In the genomic region with DNA sequence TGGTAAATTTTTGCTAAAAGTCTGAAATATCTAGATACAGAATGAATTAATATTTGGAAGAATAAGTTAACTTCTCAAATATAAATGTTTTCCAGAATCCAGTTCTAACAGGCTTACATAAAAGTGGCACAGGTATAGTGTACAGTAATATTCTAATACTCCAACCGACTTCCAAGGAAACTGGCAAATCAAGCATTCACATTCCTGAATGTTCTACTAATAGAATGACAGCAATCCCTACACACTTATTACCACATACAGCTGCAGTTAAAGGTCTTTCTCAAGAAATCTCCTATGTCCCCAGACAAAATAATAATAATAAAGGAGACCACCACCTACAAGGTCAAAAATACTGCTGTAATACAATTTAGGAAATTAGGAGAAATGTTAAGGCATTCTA, we compare ENCODE assay signal across 14 cellular contexts.
"Had no signal": no experiment of that assay in that cellular context is flagged by ENCODE, and none has a peak within 500 bp of the region (broad histone marks: within the 10 kb centered on the region; RNA-seq: fewer than 3 reads in every experiment).

No MANE protein-coding gene starts in this region.

- H3K27me3 ChIP-seq: right atrium auricular region, vagina had no signal

- H3K27me3 Mint-ChIP-seq: activated CD4-positive, alpha-beta memory T cell treated with anti-CD3 and anti-CD28 coated beads, Interleukin-2, amount 10 ng/mL, durations not matched to agents 7 days and 5 days; activated CD4-positive, alpha-beta T cell treated with anti-CD3 and anti-CD28 coated beads for 36 hours; brain; dendritic cell treated with granulocyte-macrophage colony-stimulating factor and Interleukin-4, amounts not matched to agents 40 ng/mL and 50 ng/mL, for 4 days; effector memory CD8-positive, alpha-beta T cell had no signal

- H2AFZ ChIP-seq: parathyroid adenoma had no signal

- H3K4me3 ChIP-seq: right atrium auricular region, vagina had no signal

- H3K4me3 Mint-ChIP-seq: activated CD4-positive, alpha-beta memory T cell treated with anti-CD3 and anti-CD28 coated beads, Interleukin-2, amount 10 ng/mL, durations not matched to agents 7 days and 5 days; activated CD4-positive, alpha-beta T cell treated with anti-CD3 and anti-CD28 coated beads for 36 hours; activated naive CD4-positive, alpha-beta T cell treated with anti-CD3 and anti-CD28 coated beads for 36 hours; activated T-helper 1 cell treated with anti-CD3 and anti-CD28 coated beads, Interleukin-12 subunit alpha, Interleukin-12 subunit beta, Interleukin-2, Interleukin-4 antibody, amounts not matched to agents 30 ng/mL and 10 ng/mL and 1 ng/mL, durations not matched to agents 14 hours and 24 hours and 36 hours; brain; dendritic cell treated with granulocyte-macrophage colony-stimulating factor and Interleukin-4, amounts not matched to agents 40 ng/mL and 50 ng/mL, for 4 days had no signal

- H3K9me3 ChIP-seq: right atrium auricular region, vagina had no signal

- H3K9ac ChIP-seq: parathyroid adenoma had no signal

- ATAC-seq: activated CD4-positive, alpha-beta T cell treated with anti-CD3 and anti-CD28 coated beads for 36 hours; effector memory CD8-positive, alpha-beta T cell; left lobe of liver had no signal

- H3K9me3 Mint-ChIP-seq: activated CD4-positive, alpha-beta memory T cell treated with anti-CD3 and anti-CD28 coated beads, Interleukin-2, amount 10 ng/mL, durations not matched to agents 7 days and 5 days; activated naive CD4-positive, alpha-beta T cell treated with anti-CD3 and anti-CD28 coated beads for 36 hours; activated T-helper 1 cell treated with anti-CD3 and anti-CD28 coated beads, Interleukin-12 subunit alpha, Interleukin-12 subunit beta, Interleukin-2, Interleukin-4 antibody, amounts not matched to agents 30 ng/mL and 10 ng/mL and 1 ng/mL, durations not matched to agents 14 hours and 24 hours and 36 hours; effector memory CD8-positive, alpha-beta T cell had no signal

- H3K36me3 ChIP-seq: right atrium auricular region, vagina had no signal

- H3K27ac ChIP-seq: parathyroid adenoma, right atrium auricular region, vagina had no signal

- H3K27ac Mint-ChIP-seq: activated CD4-positive, alpha-beta memory T cell treated with anti-CD3 and anti-CD28 coated beads, Interleukin-2, amount 10 ng/mL, durations not matched to agents 7 days and 5 days; activated CD4-positive, alpha-beta T cell treated with anti-CD3 and anti-CD28 coated beads for 36 hours; activated naive CD4-positive, alpha-beta T cell treated with anti-CD3 and anti-CD28 coated beads for 36 hours; activated T-helper 1 cell treated with anti-CD3 and anti-CD28 coated beads, Interleukin-12 subunit alpha, Interleukin-12 subunit beta, Interleukin-2, Interleukin-4 antibody, amounts not matched to agents 30 ng/mL and 10 ng/mL and 1 ng/mL, durations not matched to agents 14 hours and 24 hours and 36 hours; dendritic cell treated with granulocyte-macrophage colony-stimulating factor and Interleukin-4, amounts not matched to agents 40 ng/mL and 50 ng/mL, for 4 days; effector memory CD8-positive, alpha-beta T cell had no signal

- DNase-seq: activated CD4-positive, alpha-beta memory T cell treated with anti-CD3 and anti-CD28 coated beads, Interleukin-2, amount 10 ng/mL, durations not matched to agents 7 days and 5 days; activated CD4-positive, alpha-beta T cell treated with anti-CD3 and anti-CD28 coated beads for 36 hours; activated CD8-positive, alpha-beta memory T cell treated with anti-CD3 and anti-CD28 coated beads, Interleukin-2, amount 50 U/mL, for 48 hours; activated naive CD4-positive, alpha-beta T cell treated with anti-CD3 and anti-CD28 coated beads for 36 hours; effector memory CD8-positive, alpha-beta T cell; mesenchymal stem cell; small intestine had no signal
